1 cellular context compared by ENCODE assay signal in genomic region chr6:119116712-119117281, GRCh38.
TF ChIP-seq lines count a peak whose summit lies in the region.

No MANE protein-coding gene starts in this region.

TF ChIP-seq in GM23338, 12 proteins besides CTCF, POLR2A, EP300 and RAD21 (continued from another document):
- no peak for TF ChIP-seq ZNF462 (CRISPR knock-in tag; IDR thresholded peaks at IDR 0.05)
- TF ChIP-seq STAT1 (IDR thresholded peaks at IDR 0.05; ENCODE audit: unreplicated experiment): no peak
- no peak for TF ChIP-seq ETS1 (IDR thresholded peaks at IDR 0.05)
- no peak for TF ChIP-seq EZH2 (IDR thresholded peaks at IDR 0.05; ENCODE audit: low read depth, unreplicated experiment)
- no peak for TF ChIP-seq EZH2phosphoT487 (IDR thresholded peaks at IDR 0.05; ENCODE audit: unreplicated experiment)
